23 cellular contexts compared by ENCODE assay signal in genomic region chrX:103442536-103442901, GRCh38.
DNase-seq lines count a peak whose midpoint lies in the region; ATAC-seq, FAIRE-seq and TF ChIP-seq lines count a peak whose summit lies in the region.
"Had no signal": no experiment of that assay in that cellular context is flagged by ENCODE, and none has a peak within 500 bp of the region (broad histone marks: within the 10 kb centered on the region; RNA-seq: fewer than 3 reads in every experiment).

No MANE protein-coding gene starts in this region.

- ATAC-seq in stimulated activated naive CD8-positive, alpha-beta T cell treated with anti-CD3 and anti-CD28 coated beads, Interleukin-15, amount 100 ng/mL, for 72 hours: no peak
- no peak for ATAC-seq in HG02588 (IDR thresholded peaks at IDR 0.05; ENCODE audit: unreplicated experiment)
- ATAC-seq: activated CD4-positive, alpha-beta T cell treated with anti-CD3 and anti-CD28 coated beads for 36 hours; activated CD8-positive, alpha-beta memory T cell treated with anti-CD3 and anti-CD28 coated beads, Interleukin-2, amount 10 ng/mL, durations not matched to agents 7 days and 5 days; body of pancreas had no signal

- CTCF ChIA-PET in endothelial cell of umbilical vein (lab: Charles Lee): interaction anchor here (0.7 kb wide), 1 partner anchor 21 kb away, joined by 3 read pairs; no protein-coding TSS in a partner anchor

- peaks cover 2% of the 10 kb centered on the region for H3K79me1 ChIP-seq in mesenchymal stem cell (replicated peaks; ENCODE audit: low read length, poor library complexity, severe bottlenecking)

- no peaks in the 10 kb centered on the region for H3K79me2 ChIP-seq in endothelial cell of umbilical vein (ENCODE audit: control insufficient read depth, insufficient read depth, low read length)
- H3K79me2 ChIP-seq: parathyroid adenoma had no signal

- no peaks in the 10 kb centered on the region for H3K27me3 ChIP-seq in endothelial cell of umbilical vein (ENCODE audit: control insufficient read depth in 2 of 2, insufficient read depth in 2 of 2, low read length in 2 of 2)
- H3K27me3 ChIP-seq in mesenchymal stem cell (ENCODE audit: control insufficient read depth in 1 of 2, insufficient read depth in 1 of 2, low read length in 2 of 2): peaks cover 0 to 9% of the 10 kb centered on the region in 2 experiments
- no peaks in the 10 kb centered on the region for H3K27me3 ChIP-seq in ascending aorta
- H3K27me3 ChIP-seq: body of pancreas, Peyer's patch, transverse colon had no signal

- H3K9me3 ChIP-seq in endothelial cell of umbilical vein (replicated peaks; ENCODE audit: control insufficient read depth, insufficient read depth, low read length) (no peaks in the 10 kb centered on the region), mesenchymal stem cell (ENCODE audit: control insufficient read depth, low read length) (no peaks in the 10 kb centered on the region), ascending aorta (no peaks in the 10 kb centered on the region)
- H3K9me3 ChIP-seq: body of pancreas, left ventricle myocardium inferior, Peyer's patch, transverse colon had no signal

- no peak overlapping the region for H4K91ac ChIP-seq in mesenchymal stem cell (ENCODE audit: low read length)

- no peak overlapping the region for H4K8ac ChIP-seq in mesenchymal stem cell (ENCODE audit: low read length)

- 73% methylated on average over 3 of the region's 6 CpGs for WGBS in mesenchymal stem cell

- H3K4me3 Mint-ChIP-seq in stimulated activated naive CD8-positive, alpha-beta T cell treated with anti-CD3 and anti-CD28 coated beads, Interleukin-15, Interleukin-2, amounts not matched to agents 100 ng/mL and 50 ng/mL, for 24 hours: no peak overlapping the region
- no peak overlapping the region for H3K4me3 Mint-ChIP-seq in stimulated activated naive CD8-positive, alpha-beta T cell treated with anti-CD3 and anti-CD28 coated beads, Interleukin-15, amount 100 ng/mL, for 72 hours
- H3K4me3 Mint-ChIP-seq: activated CD4-positive, alpha-beta T cell treated with anti-CD3 and anti-CD28 coated beads for 36 hours; activated CD8-positive, alpha-beta memory T cell treated with anti-CD3 and anti-CD28 coated beads, Interleukin-2, amount 10 ng/mL, durations not matched to agents 7 days and 5 days; CD4-positive, CD25-positive, alpha-beta regulatory T cell had no signal

- POLR2A ChIA-PET in endothelial cell of umbilical vein (lab: Charles Lee): no interaction called here

- DNase-seq in stimulated activated naive CD8-positive, alpha-beta T cell treated with anti-CD3 and anti-CD28 coated beads, Interleukin-15, amount 100 ng/mL, for 72 hours: no peak
- DNase-seq in endothelial cell of umbilical vein (ENCODE audit: low read depth, low spot score) (peak; percentile 61), mesenchymal stem cell (no peak), ascending aorta (ENCODE audit: low spot score in 2 of 2) (no peak), nucleus accumbens (lab: John Stamatoyannopoulos, UW) (no peak), NCI-H748 treated with DMSO at 0.1 percent for 48 hours (lab: John Stamatoyannopoulos, UW) (no peak)
- DNase-seq: activated CD4-positive, alpha-beta T cell treated with anti-CD3 and anti-CD28 coated beads for 36 hours; activated CD8-positive, alpha-beta memory T cell treated with anti-CD3 and anti-CD28 coated beads, Interleukin-2, amount 10 ng/mL, durations not matched to agents 7 days and 5 days; activated effector memory CD4-positive, alpha-beta T cell treated with Interleukin-2 at 50 U/mL for 16 hours; body of pancreas; CD4-positive, CD25-positive, alpha-beta regulatory T cell; DMS53; foreskin melanocyte; Kasumi-1; left ventricle myocardium inferior; NCI-H1436 treated with DMSO at 0.1 percent for 48 hours; Peyer's patch; small intestine; transverse colon had no signal

- H2BK15ac ChIP-seq in mesenchymal stem cell (ENCODE audit: low read depth, poor library complexity, severe bottlenecking): no peak overlapping the region

- FAIRE-seq in endothelial cell of umbilical vein (lab: Jason Lieb, UNC): peak; percentile 99
- FAIRE-seq: small intestine had no signal

- no peak overlapping the region for H3K4me3 ChIP-seq in endothelial cell of umbilical vein (replicated peaks in 1 of 3; ENCODE audit: insufficient read depth in 1 of 3, low read depth in 1 of 3, low read length in 3 of 3)
- H3K4me3 ChIP-seq in mesenchymal stem cell (ENCODE audit: insufficient read depth in 1 of 2, low read depth in 1 of 2, low read length in 2 of 2): no peak overlapping the region
- H3K4me3 ChIP-seq in ascending aorta: no peak overlapping the region
- H3K4me3 ChIP-seq: body of pancreas, left ventricle myocardium inferior, Peyer's patch, transverse colon had no signal

- H3K36me3 ChIP-seq in endothelial cell of umbilical vein (ENCODE audit: control insufficient read depth in 2 of 2, extremely low read depth in 1 of 2, insufficient read depth in 2 of 2, low read length in 2 of 2) (no peaks in the 10 kb centered on the region), mesenchymal stem cell (ENCODE audit: control insufficient read depth in 1 of 2, insufficient read depth in 2 of 2, low read depth in 1 of 2, low read length in 2 of 2) (no peaks in the 10 kb centered on the region), ascending aorta (no peaks in the 10 kb centered on the region)
- H3K36me3 ChIP-seq: left ventricle myocardium inferior, Peyer's patch, transverse colon had no signal

- no peaks in the 10 kb centered on the region for H3K36me3 Mint-ChIP-seq in stimulated activated naive CD8-positive, alpha-beta T cell treated with anti-CD3 and anti-CD28 coated beads, Interleukin-15, Interleukin-2, amounts not matched to agents 100 ng/mL and 50 ng/mL, for 24 hours (ENCODE audit: low read depth)
- H3K36me3 Mint-ChIP-seq: activated CD8-positive, alpha-beta memory T cell treated with anti-CD3 and anti-CD28 coated beads, Interleukin-2, amount 10 ng/mL, durations not matched to agents 7 days and 5 days; CD4-positive, CD25-positive, alpha-beta regulatory T cell had no signal

- no peak overlapping the region for H2BK12ac ChIP-seq in mesenchymal stem cell (ENCODE audit: low read length in 2 of 2)

- H3K18ac ChIP-seq in mesenchymal stem cell (ENCODE audit: low read depth in 1 of 2, low read length in 2 of 2): no peak overlapping the region

- H4K20me1 ChIP-seq in endothelial cell of umbilical vein (replicated peaks; ENCODE audit: control insufficient read depth, extremely low read depth, insufficient read depth, low read length): no peaks in the 10 kb centered on the region

- H3K4me1 ChIP-seq in endothelial cell of umbilical vein (ENCODE audit: control insufficient read depth, extremely low read depth, insufficient read depth, low read length): peaks cover 12% of the 10 kb centered on the region
- peaks cover 3% of the 10 kb centered on the region for H3K4me1 ChIP-seq in mesenchymal stem cell (ENCODE audit: control insufficient read depth, insufficient read depth, low read depth, low read length)
- no peaks in the 10 kb centered on the region for H3K4me1 ChIP-seq in ascending aorta
- H3K4me1 ChIP-seq: body of pancreas, left ventricle myocardium inferior, Peyer's patch, transverse colon had no signal

- H3K4me1 Mint-ChIP-seq in stimulated activated naive CD8-positive, alpha-beta T cell treated with anti-CD3 and anti-CD28 coated beads, Interleukin-15, Interleukin-2, amounts not matched to agents 100 ng/mL and 50 ng/mL, for 24 hours (ENCODE audit: low read depth): no peaks in the 10 kb centered on the region
- H3K4me1 Mint-ChIP-seq in stimulated activated naive CD8-positive, alpha-beta T cell treated with anti-CD3 and anti-CD28 coated beads, Interleukin-15, amount 100 ng/mL, for 72 hours: no peaks in the 10 kb centered on the region
- H3K4me1 Mint-ChIP-seq: activated CD4-positive, alpha-beta T cell treated with anti-CD3 and anti-CD28 coated beads for 36 hours; activated CD8-positive, alpha-beta memory T cell treated with anti-CD3 and anti-CD28 coated beads, Interleukin-2, amount 10 ng/mL, durations not matched to agents 7 days and 5 days had no signal

- no peak for TF ChIP-seq POLR2A in endothelial cell of umbilical vein (IDR thresholded peaks at IDR 0.05; ENCODE audit: low read depth, low read length)

- peak overlapping the region; percentile 5 for H3K27ac Mint-ChIP-seq in stimulated activated naive CD8-positive, alpha-beta T cell treated with anti-CD3 and anti-CD28 coated beads, Interleukin-15, Interleukin-2, amounts not matched to agents 100 ng/mL and 50 ng/mL, for 24 hours
- no peak overlapping the region for H3K27ac Mint-ChIP-seq in stimulated activated naive CD8-positive, alpha-beta T cell treated with anti-CD3 and anti-CD28 coated beads, Interleukin-15, amount 100 ng/mL, for 72 hours
- H3K27ac Mint-ChIP-seq: activated CD4-positive, alpha-beta T cell treated with anti-CD3 and anti-CD28 coated beads for 36 hours; activated CD8-positive, alpha-beta memory T cell treated with anti-CD3 and anti-CD28 coated beads, Interleukin-2, amount 10 ng/mL, durations not matched to agents 7 days and 5 days had no signal

- H3K4me2 ChIP-seq in endothelial cell of umbilical vein (ENCODE audit: insufficient read depth, low read length) (peak overlapping the region; percentile 31), mesenchymal stem cell (ENCODE audit: low read length, poor library complexity, severe bottlenecking) (no peak overlapping the region)

- TF ChIP-seq CTCF in endothelial cell of umbilical vein (IDR thresholded peaks at IDR 0.05; ENCODE audit: extremely low read depth in 1 of 2, insufficient read depth in 1 of 2, low read depth in 1 of 2, low read length in 2 of 2) (no peak), ascending aorta (IDR thresholded peaks at IDR 0.05) (no peak)

- H3K9ac ChIP-seq in endothelial cell of umbilical vein (replicated peaks; ENCODE audit: extremely low read depth, insufficient read depth, low read length): no peak overlapping the region
- H3K9ac ChIP-seq in mesenchymal stem cell (ENCODE audit: low read length): peak overlapping the region; percentile 26
- H3K9ac ChIP-seq: parathyroid adenoma had no signal

- intact Hi-C loops in endothelial cell of umbilical vein (cut with micrococcal nuclease): loop anchor here (1.0 kb wide), 1 partner anchor 11 kb away; no protein-coding TSS in a partner anchor
- intact Hi-C loops in ascending aorta (cut with DNase I): no loop called here

- H2AFZ ChIP-seq in endothelial cell of umbilical vein (ENCODE audit: low read depth, low read length): no peak overlapping the region
- H2AFZ ChIP-seq in mesenchymal stem cell (ENCODE audit: low read depth, low read length): no peak overlapping the region
- H2AFZ ChIP-seq: parathyroid adenoma had no signal

- no peaks in the 10 kb centered on the region for H3K9me3 Mint-ChIP-seq in stimulated activated naive CD8-positive, alpha-beta T cell treated with anti-CD3 and anti-CD28 coated beads, Interleukin-15, Interleukin-2, amounts not matched to agents 100 ng/mL and 50 ng/mL, for 24 hours
- H3K9me3 Mint-ChIP-seq in stimulated activated naive CD8-positive, alpha-beta T cell treated with anti-CD3 and anti-CD28 coated beads, Interleukin-15, amount 100 ng/mL, for 72 hours: no peaks in the 10 kb centered on the region
- H3K9me3 Mint-ChIP-seq: CD4-positive, CD25-positive, alpha-beta regulatory T cell had no signal

- dilution Hi-C loops in endothelial cell of umbilical vein (cut with MboI; ENCODE audit: extremely low pct_ligation_motif_present, low sequenced_read_pairs): no loop called here

- no peak overlapping the region for H2BK5ac ChIP-seq in mesenchymal stem cell (ENCODE audit: low read depth, low read length, poor library complexity, severe bottlenecking)

- H3K27me3 Mint-ChIP-seq in stimulated activated naive CD8-positive, alpha-beta T cell treated with anti-CD3 and anti-CD28 coated beads, Interleukin-15, Interleukin-2, amounts not matched to agents 100 ng/mL and 50 ng/mL, for 24 hours: no peaks in the 10 kb centered on the region
- H3K27me3 Mint-ChIP-seq in stimulated activated naive CD8-positive, alpha-beta T cell treated with anti-CD3 and anti-CD28 coated beads, Interleukin-15, amount 100 ng/mL, for 72 hours: no peaks in the 10 kb centered on the region
- H3K27me3 Mint-ChIP-seq: activated CD4-positive, alpha-beta T cell treated with anti-CD3 and anti-CD28 coated beads for 36 hours; activated CD8-positive, alpha-beta memory T cell treated with anti-CD3 and anti-CD28 coated beads, Interleukin-2, amount 10 ng/mL, durations not matched to agents 7 days and 5 days; CD4-positive, CD25-positive, alpha-beta regulatory T cell had no signal

- H3K4ac ChIP-seq in mesenchymal stem cell (ENCODE audit: low read depth in 1 of 2, low read length in 2 of 2): no peak overlapping the region

- no peak overlapping the region for H2AK5ac ChIP-seq in mesenchymal stem cell (ENCODE audit: low read length, severe bottlenecking)

- H3K14ac ChIP-seq in mesenchymal stem cell (ENCODE audit: low read length in 2 of 2): no peak overlapping the region

- H2BK120ac ChIP-seq in mesenchymal stem cell (ENCODE audit: low read depth, low read length): no peak overlapping the region

- BruUV-seq in endothelial cell of umbilical vein (replicated peaks; lab: Mats Ljungman, UMichigan): no TSS peak

- H3K27ac ChIP-seq in endothelial cell of umbilical vein (ENCODE audit: insufficient read depth, low read depth, low read length) (peak overlapping the region; percentile 63), mesenchymal stem cell (ENCODE audit: low read length, poor library complexity, severe bottlenecking) (no peak overlapping the region), ascending aorta (peak overlapping the region in 1 of 2 donors; percentile 57)
- H3K27ac ChIP-seq: 22Rv1, body of pancreas, left ventricle myocardium inferior, parathyroid adenoma, Peyer's patch, transverse colon had no signal

- no peaks in the 10 kb centered on the region for H3K9me1 ChIP-seq in endothelial cell of umbilical vein (replicated peaks; ENCODE audit: control insufficient read depth, extremely low read depth, insufficient read depth, low read length)

- H3K23ac ChIP-seq in mesenchymal stem cell (ENCODE audit: low read length in 2 of 2): no peak overlapping the region
